11 cellular contexts compared by ENCODE assay signal in genomic region chr5:173954671-173955605, GRCh38. TPM values are rescaled to one million over a fixed set of nuclear protein-coding genes. Genes with fewer than 3 reads are reported as not detected.
DNase-seq lines count a peak whose midpoint lies in the region; ATAC-seq and TF ChIP-seq lines count a peak whose summit lies in the region.
"Had no signal": no experiment of that assay in that cellular context is flagged by ENCODE, and none has a peak within 500 bp of the region (broad histone marks: within the 10 kb centered on the region; RNA-seq: fewer than 3 reads in every experiment).

No MANE protein-coding gene starts in this region.

- no peak overlapping the region for H3K27ac Mint-ChIP-seq in progenitor cell of endocrine pancreas

- peak; percentile 76 for ATAC-seq in HG03571 (IDR thresholded peaks at IDR 0.05; ENCODE audit: unreplicated experiment)
- ATAC-seq in GM18867 (IDR thresholded peaks at IDR 0.05; ENCODE audit: unreplicated experiment), result no peak

- peaks cover 18% of the 10 kb centered on the region for H3K36me3 Mint-ChIP-seq in progenitor cell of endocrine pancreas (ENCODE audit: insufficient read depth)

- peaks cover 17% of the 10 kb centered on the region for H3K4me1 Mint-ChIP-seq in progenitor cell of endocrine pancreas (ENCODE audit: low read depth)

- H3K9me3 Mint-ChIP-seq in progenitor cell of endocrine pancreas (ENCODE audit: low read depth), result no peaks in the 10 kb centered on the region

- H3K4me3 ChIP-seq in AG09309 (ENCODE audit: control insufficient read depth, low read depth, low read length) (no peak overlapping the region), fibroblast of mammary gland (ENCODE audit: control insufficient read depth, low read depth, low read length) (no peak overlapping the region)
- H3K4me3 ChIP-seq: BLaER1 treated with 17β-estradiol and CSF1 and Interleukin-3, amounts not matched to agents 10 nM and 100 nM had no signal

- no peak overlapping the region for H3K4me3 Mint-ChIP-seq in progenitor cell of endocrine pancreas (ENCODE audit: low read depth)

- no peak for TF ChIP-seq CTCF in AG09309 (IDR thresholded peaks at IDR 0.05; ENCODE audit: control insufficient read depth, insufficient read depth, low read depth, low read length, missing control alignments)
- TF ChIP-seq CTCF in fibroblast of mammary gland (conservative IDR thresholded peaks at IDR 0.05; ENCODE audit: control insufficient read depth, insufficient read depth, low read depth, low read length), result no peak
- TF ChIP-seq CTCF in progenitor cell of endocrine pancreas (IDR thresholded peaks at IDR 0.05; ENCODE audit: unreplicated experiment), result no peak

- no peaks in the 10 kb centered on the region for H3K27me3 Mint-ChIP-seq in progenitor cell of endocrine pancreas

- peak; percentile 80 for DNase-seq in AG09309 (ENCODE audit: low read depth)
- DNase-seq in fibroblast of mammary gland (ENCODE audit: low read depth), result peak; percentile 56
- DNase-seq in non-pigmented ciliary epithelial cell (ENCODE audit: low read depth), result peak; percentile 57
- DNase-seq in progenitor cell of endocrine pancreas (ENCODE audit: low spot score, unreplicated experiment), result no peak
- DNase-seq in NCI-H774 (lab: John Stamatoyannopoulos, UW), result no peak
- no peak for DNase-seq in activated CD4-positive, alpha-beta T cell treated with anti-CD3 and anti-CD28 coated beads for 48 hours
- DNase-seq: SHP77 treated with DMSO at 0.1 percent for 48 hours had no signal

RNA-seq across cellular contexts. Expression of gene C5orf47, which starts 34.0 kb away (rescaled TPM):
- not detected in 2 replicates for total RNA-seq in progenitor cell of endocrine pancreas
- total RNA-seq: mesenteric fat pad had no signal

Comparison
In these comparisons a context has a peak if more than half of its experiments do, and no peak if none do; other contexts are left out.
1. DNase-seq: peak in AG09309 (single experiment), fibroblast of mammary gland (single experiment) and non-pigmented ciliary epithelial cell (single experiment); none in progenitor cell of endocrine pancreas (single experiment), NCI-H774 (single experiment) and activated CD4-positive, alpha-beta T cell treated with anti-CD3 and anti-CD28 coated beads for 48 hours (single experiment).